Comparison of ENCODE assay signal across 8 cellular contexts in genomic region chr4:82560853-82561744, GRCh38. TPM values are rescaled to one million over a fixed set of nuclear protein-coding genes. Genes with fewer than 3 reads are reported as not detected.
A peak's percentile ranks its signal among the peaks of the same experiment; 100 is the strongest.
DNase-seq lines count a peak whose midpoint lies in the region; ATAC-seq and TF ChIP-seq lines count a peak whose summit lies in the region.

No MANE protein-coding gene starts in this region.

- H3K27ac Mint-ChIP-seq in nephron progenitor cell = peak overlapping the region; percentile 84

- ATAC-seq in HG02884 (IDR thresholded peaks at IDR 0.05; ENCODE audit: unreplicated experiment) = no peak
- ATAC-seq in GM18861 (IDR thresholded peaks at IDR 0.05; ENCODE audit: unreplicated experiment) = no peak
- no peak for ATAC-seq in GM19023 (IDR thresholded peaks at IDR 0.05; ENCODE audit: unreplicated experiment)

- TF ChIP-seq POLR2A in Peyer's patch (IDR thresholded peaks at IDR 0.05) (no peak), esophagus muscularis mucosa (IDR thresholded peaks at IDR 0.05; ENCODE audit: low read depth) (no peak)

- H3K27ac ChIP-seq in Peyer's patch (peak overlapping the region in 1 of 4 donors; percentile 30), esophagus muscularis mucosa (replicated peaks in 1 of 4) (peak overlapping the region in 1 of 4 donors; percentile 27)

- intact Hi-C loops in esophagus muscularis mucosa (cut with DNase I) = no loop called here

- no peak for TF ChIP-seq EP300 in esophagus muscularis mucosa (IDR thresholded peaks at IDR 0.05)

- peaks cover 32% of the 10 kb centered on the region for H3K4me1 Mint-ChIP-seq in nephron progenitor cell

- H3K36me3 Mint-ChIP-seq in nephron progenitor cell (ENCODE audit: low read depth) = peaks cover 4% of the 10 kb centered on the region

- H3K4me3 ChIP-seq in Peyer's patch (peak overlapping the region; percentile 37 to 84 (median 57)), esophagus muscularis mucosa (peak overlapping the region; percentile 70 to 83 (median 74))

- H3K9me3 Mint-ChIP-seq in nephron progenitor cell = peaks cover 6% of the 10 kb centered on the region

- no peaks in the 10 kb centered on the region for H3K36me3 ChIP-seq in Peyer's patch
- H3K36me3 ChIP-seq in esophagus muscularis mucosa = no peaks in the 10 kb centered on the region

- TF ChIP-seq CTCF in Peyer's patch (IDR thresholded peaks at IDR 0.05) (no peak), esophagus muscularis mucosa (IDR thresholded peaks at IDR 0.05) (no peak), nephron progenitor cell (IDR thresholded peaks at IDR 0.05) (no peak)

- H3K27me3 ChIP-seq in Peyer's patch = no peaks in the 10 kb centered on the region
- peaks cover 0 to 19% (median 0%) of the 10 kb centered on the region in 4 donors for H3K27me3 ChIP-seq in esophagus muscularis mucosa

- peaks cover 0 to 4% (median 0%) of the 10 kb centered on the region in 4 donors for H3K4me1 ChIP-seq in Peyer's patch
- H3K4me1 ChIP-seq in esophagus muscularis mucosa = peaks cover 3 to 14% (median 12%) of the 10 kb centered on the region in 4 donors

- H3K4me3 Mint-ChIP-seq in nephron progenitor cell = peak overlapping the region; percentile 91

- peaks cover 21% of the 10 kb centered on the region for H3K27me3 Mint-ChIP-seq in nephron progenitor cell (ENCODE audit: low read depth, poor library complexity)

- peak; percentile 3 for DNase-seq in Daoy (ENCODE audit: low read depth)
- DNase-seq in Peyer's patch = peak in 1 of 3 donors; percentile 52
- DNase-seq in esophagus muscularis mucosa (ENCODE audit: extremely low spot score) = peak; percentile 90
- no peak for DNase-seq in nephron progenitor cell
- no peak for DNase-seq in effector CD8-positive, alpha-beta T cell (lab: John Stamatoyannopoulos, UW)

- WGBS in esophagus muscularis mucosa = 45% methylated on average over 21 of the region's 55 CpGs

- H3K9me3 ChIP-seq in Peyer's patch (no peaks in the 10 kb centered on the region), esophagus muscularis mucosa (no peaks in the 10 kb centered on the region)

RNA-seq across cellular contexts. Expression of gene TMEM150C, which starts 0.7 kb away (rescaled TPM):
- total RNA-seq in Daoy (2014; rRNA removed; shearing (Covaris generic)) = 0.36 and 1.9 TPM in 2 replicates
- total RNA-seq in Peyer's patch = 1 to 10 TPM in 2 of 4 donors, under 1 TPM in 1, not detected in 1; 0.88 to 1.3 (median 1.1) TPM
- 1 to 10 TPM; 3.3 to 8.3 (median 5.6) TPM for total RNA-seq in esophagus muscularis mucosa

Comparison
In these comparisons a context has a peak if more than half of its experiments do, and no peak if none do; other contexts are left out.
1. DNase-seq: peak in Daoy (single experiment) and esophagus muscularis mucosa (single experiment); none in nephron progenitor cell (single experiment) and effector CD8-positive, alpha-beta T cell (single experiment).